Comparison of ENCODE assay signal across 13 cellular contexts in the genomic region with DNA sequence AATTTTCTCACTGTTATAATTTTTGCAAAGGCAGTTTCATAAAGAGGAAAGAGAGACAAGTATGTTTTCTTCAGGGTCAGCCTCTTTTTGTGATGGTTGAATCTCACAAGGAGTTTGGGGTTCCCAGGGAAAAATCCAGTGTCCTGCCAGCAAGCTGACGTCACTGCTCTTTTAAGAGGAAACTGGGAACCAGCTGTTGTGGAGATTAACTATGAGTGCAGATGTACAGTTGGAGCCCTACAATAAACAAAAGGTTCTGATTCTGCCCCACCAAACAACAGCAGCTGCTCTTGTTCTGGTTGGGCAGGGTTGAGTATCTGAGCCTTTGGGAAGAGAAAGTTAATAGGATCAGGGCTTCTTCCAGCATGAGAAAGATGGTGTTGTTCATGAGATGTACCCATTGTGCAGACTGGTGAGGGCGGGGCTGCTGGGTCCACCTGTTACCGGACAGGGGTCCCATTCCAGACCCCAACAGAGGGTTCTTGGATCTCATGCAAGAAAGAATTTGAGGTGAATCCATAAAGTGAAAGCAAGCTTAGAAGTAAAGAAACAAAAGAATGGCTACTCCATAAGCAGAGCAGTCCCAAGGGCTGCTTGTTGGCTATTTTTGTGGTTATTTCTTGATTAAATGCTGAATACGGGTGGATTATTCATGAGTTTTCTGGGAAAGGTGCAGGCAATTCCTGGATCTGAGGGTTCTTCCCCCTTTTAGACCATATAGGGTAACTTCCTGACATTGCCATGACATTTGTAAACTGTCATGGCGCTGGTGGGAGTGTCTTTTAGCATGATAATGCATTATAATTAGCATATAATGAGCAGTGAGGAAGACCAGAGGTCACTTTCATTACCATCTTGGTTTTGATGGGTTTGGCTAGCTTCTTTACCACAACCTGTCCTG. TPM values are rescaled to one million over a fixed set of nuclear protein-coding genes. Genes with fewer than 3 reads are reported as not detected.
DNase-seq lines count a peak whose midpoint lies in the region; ATAC-seq and TF ChIP-seq lines count a peak whose summit lies in the region.
"Had no signal": no experiment of that assay in that cellular context is flagged by ENCODE, and none has a peak within 500 bp of the region (broad histone marks: within the 10 kb centered on the region; RNA-seq: fewer than 3 reads in every experiment).

No MANE protein-coding gene starts in this region.

- no peak overlapping the region for H2BK12ac ChIP-seq in mesenchymal stem cell (ENCODE audit: low read length in 2 of 2)

- no peak overlapping the region for H2BK15ac ChIP-seq in mesenchymal stem cell (ENCODE audit: low read depth, poor library complexity, severe bottlenecking)

- no peaks in the 10 kb centered on the region for H3K79me1 ChIP-seq in mesenchymal stem cell (replicated peaks; ENCODE audit: low read length, poor library complexity, severe bottlenecking)

- no peak overlapping the region for H2AK5ac ChIP-seq in mesenchymal stem cell (ENCODE audit: low read length, severe bottlenecking)

- H3K9me3 Mint-ChIP-seq in natural killer cell = no peaks in the 10 kb centered on the region
- H3K9me3 Mint-ChIP-seq in natural killer cell treated with Interleukin-12 subunit alpha and Interleukin-12 subunit beta and Interleukin-15 and Interleukin-18, amount 100 ng/mL, for 72 hours = no peaks in the 10 kb centered on the region

- TF ChIP-seq CTCF in natural killer cell (IDR thresholded peaks at IDR 0.05) = no peak
- TF ChIP-seq CTCF in choroid plexus epithelial cell (conservative IDR thresholded peaks at IDR 0.05; ENCODE audit: low read depth, low read length) = no peak
- TF ChIP-seq CTCF in upper lobe of left lung (IDR thresholded peaks at IDR 0.05) = no peak
- no peak for TF ChIP-seq CTCF in tibial artery (IDR thresholded peaks at IDR 0.05)

- no peaks in the 10 kb centered on the region for H3K27me3 Mint-ChIP-seq in natural killer cell (ENCODE audit: low read depth in 2 of 2)
- H3K27me3 Mint-ChIP-seq in natural killer cell treated with Interleukin-12 subunit alpha and Interleukin-12 subunit beta and Interleukin-15 and Interleukin-18, amount 100 ng/mL, for 72 hours = no peaks in the 10 kb centered on the region

- H3K27me3 ChIP-seq in mesenchymal stem cell (ENCODE audit: control insufficient read depth in 1 of 2, insufficient read depth in 1 of 2, low read length in 2 of 2) (peaks cover 9 to 31% of the 10 kb centered on the region in 2 experiments), upper lobe of left lung (no peaks in the 10 kb centered on the region), tibial artery (peaks cover 0 to 20% of the 10 kb centered on the region in 2 donors)

- H3K23ac ChIP-seq in mesenchymal stem cell (ENCODE audit: low read length in 2 of 2) = no peak overlapping the region

- peak overlapping the region; percentile 60 to 63 for H3K27ac Mint-ChIP-seq in natural killer cell
- H3K27ac Mint-ChIP-seq in natural killer cell treated with Interleukin-12 subunit alpha and Interleukin-12 subunit beta and Interleukin-15 and Interleukin-18, amount 100 ng/mL, for 72 hours = peak overlapping the region in 1 of 2 donors; percentile 21

- H4K8ac ChIP-seq in mesenchymal stem cell (ENCODE audit: low read length) = no peak overlapping the region

- intact Hi-C loops in natural killer cell (cut with micrococcal nuclease) = no loop called here
- intact Hi-C loops in tibial artery (cut with DNase I; ENCODE audit: low total_unique reads) = no loop called here

- no peaks in the 10 kb centered on the region for H3K36me3 Mint-ChIP-seq in natural killer cell
- H3K36me3 Mint-ChIP-seq in natural killer cell treated with Interleukin-12 subunit alpha and Interleukin-12 subunit beta and Interleukin-15 and Interleukin-18, amount 100 ng/mL, for 72 hours = peaks cover 4% of the 10 kb centered on the region

- TF ChIP-seq EP300 in upper lobe of left lung (IDR thresholded peaks at IDR 0.05) = peak in 2 of 4 donors; percentile 65 to 69

- H3K4me3 ChIP-seq in choroid plexus epithelial cell (ENCODE audit: low read depth, low read length) (no peak overlapping the region), mesenchymal stem cell (ENCODE audit: insufficient read depth in 1 of 2, low read depth in 1 of 2, low read length in 2 of 2) (no peak overlapping the region), upper lobe of left lung (no peak overlapping the region), tibial artery (no peak overlapping the region)
- H3K4me3 ChIP-seq: dorsolateral prefrontal cortex, PC-9 had no signal

- peaks cover 10% of the 10 kb centered on the region for H3K4me1 ChIP-seq in mesenchymal stem cell (ENCODE audit: control insufficient read depth, insufficient read depth, low read depth, low read length)
- H3K4me1 ChIP-seq in upper lobe of left lung = peaks cover 15 to 32% (median 17%) of the 10 kb centered on the region in 4 donors
- no peaks in the 10 kb centered on the region for H3K4me1 ChIP-seq in tibial artery

- WGBS in mesenchymal stem cell = 85% methylated on average over 5 of the region's 5 CpGs
- 74 to 81% methylated on average over 5 of the region's 5 CpGs for WGBS in upper lobe of left lung, 2 donors

- H3K14ac ChIP-seq in mesenchymal stem cell (ENCODE audit: low read length in 2 of 2) = no peak overlapping the region

- TF ChIP-seq POLR2A in upper lobe of left lung (IDR thresholded peaks at IDR 0.05) = no peak

- no peak overlapping the region for H2BK5ac ChIP-seq in mesenchymal stem cell (ENCODE audit: low read depth, low read length, poor library complexity, severe bottlenecking)

- H3K36me3 ChIP-seq in mesenchymal stem cell (ENCODE audit: control insufficient read depth in 1 of 2, insufficient read depth in 2 of 2, low read depth in 1 of 2, low read length in 2 of 2) = no peaks in the 10 kb centered on the region
- H3K36me3 ChIP-seq in upper lobe of left lung = no peaks in the 10 kb centered on the region
- no peaks in the 10 kb centered on the region for H3K36me3 ChIP-seq in tibial artery

- DNase-seq in natural killer cell = no peak
- no peak for DNase-seq in natural killer cell treated with Interleukin-12 subunit alpha and Interleukin-12 subunit beta and Interleukin-15 and Interleukin-18, amount 100 ng/mL, for 72 hours (ENCODE audit: low spot score)
- DNase-seq in choroid plexus epithelial cell (ENCODE audit: low read depth) = peak; percentile 52
- DNase-seq in mesenchymal stem cell = peak; percentile 44
- DNase-seq in upper lobe of left lung = peak in 1 of 2 donors; percentile 20
- DNase-seq in tibial artery = no peak
- DNase-seq in T1000 (lab: John Stamatoyannopoulos, UW) = no peak
- DNase-seq: KG1, NCI-H2029, PC-9 had no signal

- ATAC-seq in natural killer cell = no peak
- ATAC-seq in natural killer cell treated with Interleukin-12 subunit alpha and Interleukin-12 subunit beta and Interleukin-15 and Interleukin-18, amount 100 ng/mL, for 72 hours = no peak
- ATAC-seq in upper lobe of left lung (ENCODE audit: low FRiP score in 2 of 2) = no peak
- ATAC-seq in GM18907 (IDR thresholded peaks at IDR 0.05; ENCODE audit: unreplicated experiment) = no peak

- H3K9ac ChIP-seq in mesenchymal stem cell (ENCODE audit: low read length) = no peak overlapping the region

- H3K9me3 ChIP-seq in mesenchymal stem cell (ENCODE audit: control insufficient read depth, low read length) (no peaks in the 10 kb centered on the region), upper lobe of left lung (no peaks in the 10 kb centered on the region), tibial artery (no peaks in the 10 kb centered on the region)

- peaks cover 64 to 84% of the 10 kb centered on the region in 2 donors for H3K4me1 Mint-ChIP-seq in natural killer cell
- peaks cover 67 to 73% of the 10 kb centered on the region in 2 donors for H3K4me1 Mint-ChIP-seq in natural killer cell treated with Interleukin-12 subunit alpha and Interleukin-12 subunit beta and Interleukin-15 and Interleukin-18, amount 100 ng/mL, for 72 hours (ENCODE audit: low read depth in 2 of 2)

- H3K4me2 ChIP-seq in mesenchymal stem cell (ENCODE audit: low read length, poor library complexity, severe bottlenecking) = no peak overlapping the region
- H3K4me2 ChIP-seq: PC-9 had no signal

- no peak overlapping the region for H3K4ac ChIP-seq in mesenchymal stem cell (ENCODE audit: low read depth in 1 of 2, low read length in 2 of 2)

- H3K27ac ChIP-seq in mesenchymal stem cell (ENCODE audit: low read length, poor library complexity, severe bottlenecking) = no peak overlapping the region
- peak overlapping the region in 3 of 4 donors; percentile 2 to 48 (median 46) for H3K27ac ChIP-seq in upper lobe of left lung
- no peak overlapping the region for H3K27ac ChIP-seq in tibial artery
- H3K27ac ChIP-seq: PC-9 had no signal

- no peak overlapping the region for H4K91ac ChIP-seq in mesenchymal stem cell (ENCODE audit: low read length)

- H2BK120ac ChIP-seq in mesenchymal stem cell (ENCODE audit: low read depth, low read length) = no peak overlapping the region

- no peak overlapping the region for H3K18ac ChIP-seq in mesenchymal stem cell (ENCODE audit: low read depth in 1 of 2, low read length in 2 of 2)

- no peak overlapping the region for H3K4me3 Mint-ChIP-seq in natural killer cell
- no peak overlapping the region for H3K4me3 Mint-ChIP-seq in natural killer cell treated with Interleukin-12 subunit alpha and Interleukin-12 subunit beta and Interleukin-15 and Interleukin-18, amount 100 ng/mL, for 72 hours

- H2AFZ ChIP-seq in mesenchymal stem cell (ENCODE audit: low read depth, low read length) = no peak overlapping the region
- H2AFZ ChIP-seq: PC-9 had no signal

RNA-seq across cellular contexts. Expression of a gene that starts 12.5 kb away (rescaled TPM):
- 1,000 to 10,000 TPM; 1,641 to 2,133 (median 1,982) TPM for total RNA-seq in natural killer cell
- 1,000 to 10,000 TPM in 1 of 2 donors, 100 to 1,000 TPM in 1; 497 to 1,157 TPM for total RNA-seq in natural killer cell treated with Interleukin-12 subunit alpha and Interleukin-12 subunit beta and Interleukin-15 and Interleukin-18, amount 100 ng/mL, for 72 hours
- polyA plus RNA-seq in mesenchymal stem cell (2013, experiment 1 of 2) = not detected
- polyA plus RNA-seq in mesenchymal stem cell (2013, experiment 2 of 2) = not detected
- 10 to 100 TPM in 5 of 6 donors, 1 to 10 TPM in 1; 6.3 to 26.9 (median 15.9) TPM for total RNA-seq in upper lobe of left lung
- total RNA-seq: A673, PC-9 had no signal

Comparison
In these comparisons a context has a peak if more than half of its experiments do, and no peak if none do; other contexts are left out.
1. DNase-seq: peak in choroid plexus epithelial cell (single experiment) and mesenchymal stem cell (single experiment); none in natural killer cell (single experiment), natural killer cell treated with Interleukin-12 subunit alpha and Interleukin-12 subunit beta and Interleukin-15 and Interleukin-18, amount 100 ng/mL, for 72 hours (single experiment), tibial artery (0 of 2) and T1000 (single experiment).
2. H3K27ac ChIP-seq: peak in upper lobe of left lung (3 of 4); none in mesenchymal stem cell (single experiment) and tibial artery (0 of 2).
3. RNA of a gene that starts 12.5 kb away (total RNA-seq): 1,641 to 2,133 TPM in natural killer cell and 497 to 1,157 TPM in natural killer cell treated with Interleukin-12 subunit alpha and Interleukin-12 subunit beta and Interleukin-15 and Interleukin-18, amount 100 ng/mL, for 72 hours; 6.3 to 26.9 TPM in upper lobe of left lung; every median in the first group is over 10 times any median in the second.